Comparison of ENCODE assay signal across 31 cellular contexts in genomic region chr6:96762599-96762998, GRCh38.
"Had no signal": no experiment of that assay in that cellular context is flagged by ENCODE, and none has a peak within 500 bp of the region (broad histone marks: within the 10 kb centered on the region; RNA-seq: fewer than 3 reads in every experiment).

No MANE protein-coding gene starts in this region.

- DNase-seq: activated CD4-positive, alpha-beta memory T cell treated with anti-CD3 and anti-CD28 coated beads for 36 hours; activated CD4-positive, alpha-beta T cell treated with anti-CD3 and anti-CD28 coated beads for 36 hours; activated CD4-positive, alpha-beta T cell treated with anti-CD3 and anti-CD28 coated beads, Interleukin-2, amount 10 ng/mL, durations not matched to agents 24 days and 14 days; activated CD4-positive, CD25-positive, alpha-beta regulatory T cell; activated CD4-positive, CD25-positive, alpha-beta regulatory T cell treated with anti-CD3 and anti-CD28 coated beads, Interleukin-2, amount 50 U/mL, for 72 hours; activated CD8-positive, alpha-beta memory T cell treated with anti-CD3 and anti-CD28 coated beads, Interleukin-2, amount 50 U/mL, for 48 hours; activated CD8-positive, alpha-beta T cell treated with anti-CD3 and anti-CD28 coated beads, Interleukin-2, amount 10 ng/mL, durations not matched to agents 7 days and 5 days; activated gamma-delta T cell; activated naive CD4-positive, alpha-beta T cell; activated naive CD4-positive, alpha-beta T cell treated with anti-CD3 and anti-CD28 coated beads, Interleukin-2, amount 10 ng/mL, durations not matched to agents 7 days and 5 days; activated naive CD8-positive, alpha-beta T cell treated with anti-CD3 and anti-CD28 coated beads, Interleukin-2, amount 10 ng/mL, durations not matched to agents 7 days and 5 days; activated T-cell treated with anti-CD3 and anti-CD28 coated beads for 4 hours; activated T-cell treated with anti-CD3 and anti-CD28 coated beads, Interleukin-2, amount 50 U/mL, for 24 hours; activated T-cell treated with anti-CD3 and anti-CD28 coated beads, Interleukin-2, amount 50 U/mL, for 72 hours; brain microvascular endothelial cell; caudate nucleus; cortex of kidney; dermis blood vessel endothelial cell; effector CD4-positive, alpha-beta T cell; effector memory CD8-positive, alpha-beta T cell; erythroblast; foreskin keratinocyte; gastrocnemius medialis; T-helper 1 cell; T-helper 17 cell; T1000 had no signal

- H3K4me3 Mint-ChIP-seq: activated CD4-positive, alpha-beta memory T cell treated with anti-CD3 and anti-CD28 coated beads for 36 hours; activated CD4-positive, alpha-beta T cell treated with anti-CD3 and anti-CD28 coated beads for 36 hours; activated CD4-positive, alpha-beta T cell treated with anti-CD3 and anti-CD28 coated beads, Interleukin-2, amount 10 ng/mL, durations not matched to agents 24 days and 14 days; activated CD8-positive, alpha-beta T cell treated with anti-CD3 and anti-CD28 coated beads, Interleukin-2, amount 10 ng/mL, durations not matched to agents 7 days and 5 days; activated naive CD4-positive, alpha-beta T cell treated with anti-CD3 and anti-CD28 coated beads, Interleukin-2, amount 10 ng/mL, durations not matched to agents 7 days and 5 days; activated naive CD8-positive, alpha-beta T cell treated with anti-CD3 and anti-CD28 coated beads, Interleukin-2, amount 10 ng/mL, durations not matched to agents 7 days and 5 days; activated T-cell treated with anti-CD3 and anti-CD28 coated beads, Interleukin-2, amount 50 U/mL, for 24 hours; activated T-cell treated with anti-CD3 and anti-CD28 coated beads, Interleukin-2, amount 50 U/mL, for 72 hours; effector memory CD8-positive, alpha-beta T cell; T-helper 17 cell; T-helper 2 cell treated with Interferon-gamma antibody and Interleukin-4, amounts not matched to agents 5 μg/mL and 100 μg/mL, for 36 hours had no signal

- H3K27ac Mint-ChIP-seq: activated CD4-positive, alpha-beta memory T cell treated with anti-CD3 and anti-CD28 coated beads for 36 hours; activated CD4-positive, alpha-beta T cell treated with anti-CD3 and anti-CD28 coated beads for 36 hours; activated CD4-positive, alpha-beta T cell treated with anti-CD3 and anti-CD28 coated beads, Interleukin-2, amount 10 ng/mL, durations not matched to agents 24 days and 14 days; activated CD8-positive, alpha-beta T cell treated with anti-CD3 and anti-CD28 coated beads, Interleukin-2, amount 10 ng/mL, durations not matched to agents 7 days and 5 days; activated naive CD4-positive, alpha-beta T cell treated with anti-CD3 and anti-CD28 coated beads, Interleukin-2, amount 10 ng/mL, durations not matched to agents 7 days and 5 days; activated naive CD4-positive, alpha-beta T cell treated with anti-CD3 and anti-CD28 coated beads, Interleukin-2, amount 50 U/mL, for 72 hours; activated naive CD8-positive, alpha-beta T cell treated with anti-CD3 and anti-CD28 coated beads, Interleukin-2, amount 10 ng/mL, durations not matched to agents 7 days and 5 days; activated T-cell treated with anti-CD3 and anti-CD28 coated beads, Interleukin-2, amount 50 U/mL, for 24 hours; activated T-cell treated with anti-CD3 and anti-CD28 coated beads, Interleukin-2, amount 50 U/mL, for 72 hours; effector memory CD8-positive, alpha-beta T cell; T-helper 17 cell; T-helper 2 cell treated with Interferon-gamma antibody and Interleukin-4, amounts not matched to agents 5 μg/mL and 100 μg/mL, for 36 hours had no signal

- H3K4me1 ChIP-seq: esophagus muscularis mucosa, foreskin keratinocyte, gastrocnemius medialis had no signal

- H3K4me1 Mint-ChIP-seq: activated CD4-positive, alpha-beta T cell treated with anti-CD3 and anti-CD28 coated beads for 36 hours; activated CD4-positive, alpha-beta T cell treated with anti-CD3 and anti-CD28 coated beads, Interleukin-2, amount 10 ng/mL, durations not matched to agents 24 days and 14 days; activated naive CD4-positive, alpha-beta T cell treated with anti-CD3 and anti-CD28 coated beads, Interleukin-2, amount 10 ng/mL, durations not matched to agents 7 days and 5 days; T-helper 17 cell had no signal

- H3K36me3 Mint-ChIP-seq: activated CD4-positive, alpha-beta memory T cell treated with anti-CD3 and anti-CD28 coated beads for 36 hours; activated naive CD4-positive, alpha-beta T cell treated with anti-CD3 and anti-CD28 coated beads, Interleukin-2, amount 10 ng/mL, durations not matched to agents 7 days and 5 days; activated naive CD4-positive, alpha-beta T cell treated with anti-CD3 and anti-CD28 coated beads, Interleukin-2, amount 50 U/mL, for 72 hours; activated naive CD8-positive, alpha-beta T cell treated with anti-CD3 and anti-CD28 coated beads, Interleukin-2, amount 10 ng/mL, durations not matched to agents 7 days and 5 days had no signal

- H3K9me3 Mint-ChIP-seq: activated CD4-positive, alpha-beta memory T cell treated with anti-CD3 and anti-CD28 coated beads for 36 hours; activated CD4-positive, alpha-beta T cell treated with anti-CD3 and anti-CD28 coated beads, Interleukin-2, amount 10 ng/mL, durations not matched to agents 24 days and 14 days; activated naive CD4-positive, alpha-beta T cell treated with anti-CD3 and anti-CD28 coated beads, Interleukin-2, amount 10 ng/mL, durations not matched to agents 7 days and 5 days; activated naive CD4-positive, alpha-beta T cell treated with anti-CD3 and anti-CD28 coated beads, Interleukin-2, amount 50 U/mL, for 72 hours; activated naive CD8-positive, alpha-beta T cell treated with anti-CD3 and anti-CD28 coated beads, Interleukin-2, amount 10 ng/mL, durations not matched to agents 7 days and 5 days; activated T-cell treated with anti-CD3 and anti-CD28 coated beads, Interleukin-2, amount 50 U/mL, for 24 hours; activated T-cell treated with anti-CD3 and anti-CD28 coated beads, Interleukin-2, amount 50 U/mL, for 72 hours; effector memory CD8-positive, alpha-beta T cell; T-helper 2 cell treated with Interferon-gamma antibody and Interleukin-4, amounts not matched to agents 5 μg/mL and 100 μg/mL, for 36 hours had no signal

- H3K27ac ChIP-seq: brain microvascular endothelial cell, esophagus muscularis mucosa, foreskin keratinocyte, gastrocnemius medialis had no signal

- H3K4me3 ChIP-seq: esophagus muscularis mucosa, gastrocnemius medialis had no signal

- H3K9me3 ChIP-seq: esophagus muscularis mucosa, gastrocnemius medialis had no signal

- FAIRE-seq: astrocyte, colon had no signal

- H3K36me3 ChIP-seq: brain microvascular endothelial cell, esophagus muscularis mucosa, gastrocnemius medialis had no signal

- H3K27me3 ChIP-seq: brain microvascular endothelial cell, esophagus muscularis mucosa, gastrocnemius medialis had no signal

- ATAC-seq: activated CD4-positive, alpha-beta T cell treated with anti-CD3 and anti-CD28 coated beads for 36 hours; activated CD8-positive, alpha-beta T cell treated with anti-CD3 and anti-CD28 coated beads, Interleukin-2, amount 10 ng/mL, durations not matched to agents 7 days and 5 days; activated naive CD4-positive, alpha-beta T cell treated with anti-CD3 and anti-CD28 coated beads, Interleukin-2, amount 50 U/mL, for 72 hours; activated T-cell treated with anti-CD3 and anti-CD28 coated beads, Interleukin-2, amount 50 U/mL, for 72 hours; effector memory CD8-positive, alpha-beta T cell; foreskin keratinocyte; gastrocnemius medialis; T-helper 17 cell had no signal
